Comparison of ENCODE assay signal across 9 cellular contexts in genomic region chr1:206766251-206766856, GRCh38. TPM values are rescaled to one million over a fixed set of nuclear protein-coding genes. Genes with fewer than 3 reads are reported as not detected.
DNase-seq lines count a peak whose midpoint lies in the region; ATAC-seq and TF ChIP-seq lines count a peak whose summit lies in the region.
"Had no signal": no experiment of that assay in that cellular context is flagged by ENCODE, and none has a peak within 500 bp of the region (broad histone marks: within the 10 kb centered on the region; RNA-seq: fewer than 3 reads in every experiment).

No MANE protein-coding gene starts in this region.

- H4K20me1 ChIP-seq in OCI-LY7 (ENCODE audit: insufficient read depth, low read length), result no peaks in the 10 kb centered on the region

- BruUV-seq in OCI-LY7 (replicated peaks; lab: Mats Ljungman, UMichigan), result no TSS peak

- H3K36me3 Mint-ChIP-seq in activated naive CD4-positive, alpha-beta T cell treated with anti-CD3 and anti-CD28 coated beads, Interleukin-2, amount 50 U/mL, for 72 hours, result peaks cover 0 to 8% of the 10 kb centered on the region in 2 donors

- no peak overlapping the region for H2AFZ ChIP-seq in OCI-LY7 (ENCODE audit: low read length)

- POLR2A ChIA-PET in OCI-LY7 (lab: Charles Lee), result interaction anchor here (0.6 to 1.6 kb wide), 4 partner anchors 8 to 52 kb away, joined by 3 to 7 read pairs (median 4); no protein-coding TSS in a partner anchor

- H3K27ac ChIP-seq in OCI-LY7 (ENCODE audit: low read depth, low read length, poor library complexity, severe bottlenecking), result no peak overlapping the region

- H3K36me3 ChIP-seq in OCI-LY7 (ENCODE audit: insufficient read depth, low read length), result no peaks in the 10 kb centered on the region

- H3K4me2 ChIP-seq in OCI-LY7 (ENCODE audit: low read length), result no peak overlapping the region

- intact Hi-C loops in lower leg skin (cut with DNase I; ENCODE audit: low total_unique reads) (no loop called here), OCI-LY7 (cut with micrococcal nuclease; ENCODE audit: unreplicated experiment) (no loop called here)

- H3K4me1 ChIP-seq in OCI-LY7 (ENCODE audit: insufficient read depth, low read length, poor library complexity, severe bottlenecking), result peaks cover 9% of the 10 kb centered on the region

- 67% methylated on average over 8 of the region's 8 CpGs for WGBS in lower leg skin, 2 donors

- H3K9me3 Mint-ChIP-seq in activated naive CD4-positive, alpha-beta T cell treated with anti-CD3 and anti-CD28 coated beads, Interleukin-2, amount 50 U/mL, for 72 hours, result no peaks in the 10 kb centered on the region

- ATAC-seq in GM18520 (IDR thresholded peaks at IDR 0.05; ENCODE audit: unreplicated experiment) (peak; percentile 36), HG03060 (IDR thresholded peaks at IDR 0.05; ENCODE audit: low read depth, unreplicated experiment) (peak; percentile 38), GM19455 (IDR thresholded peaks at IDR 0.05; ENCODE audit: unreplicated experiment) (no peak)
- ATAC-seq in activated naive CD4-positive, alpha-beta T cell treated with anti-CD3 and anti-CD28 coated beads, Interleukin-2, amount 50 U/mL, for 72 hours, result peak; percentile 67 to 88

- H3K9me2 ChIP-seq in OCI-LY7 (ENCODE audit: insufficient read depth, low read length), result no peaks in the 10 kb centered on the region

- TF ChIP-seq CTCF in lower leg skin (IDR thresholded peaks at IDR 0.05) (no peak), OCI-LY7 (conservative IDR thresholded peaks at IDR 0.05; ENCODE audit: low read length) (no peak)

- H3K4me3 ChIP-seq in lower leg skin (ENCODE audit: low read depth, poor library complexity, severe bottlenecking) (no peak overlapping the region), OCI-LY7 (ENCODE audit: low read depth, low read length, poor library complexity, severe bottlenecking) (no peak overlapping the region)

- DNase-seq in SKM-1 treated with dmso at 0.1 percent for 144 hours (lab: John Stamatoyannopoulos, UW; ENCODE audit: unreplicated experiment), result peak; percentile 60
- DNase-seq in activated naive CD4-positive, alpha-beta T cell treated with anti-CD3 and anti-CD28 coated beads, Interleukin-2, amount 50 U/mL, for 72 hours (ENCODE audit: low spot score in 2 of 2), result peak; percentile 52 to 85
- peak; percentile 36 to 88 for DNase-seq in lower leg skin (ENCODE audit: low spot score in 2 of 2)
- DNase-seq in stimulated activated CD8-positive, alpha-beta memory T cell treated with anti-CD3 and anti-CD28 coated beads, Interleukin-7, amount 100 ng/mL, for 24 hours (ENCODE audit: low read depth), result peak; percentile 37
- DNase-seq in OCI-LY7 (ENCODE audit: low spot score), result no peak

- H3K9me3 ChIP-seq in OCI-LY7 (ENCODE audit: low read length), result no peaks in the 10 kb centered on the region

- CTCF ChIA-PET in OCI-LY7 (lab: Charles Lee; ENCODE audit: unreplicated experiment), result no interaction called here

- no peak for TF ChIP-seq POLR2A in lower leg skin (IDR thresholded peaks at IDR 0.05)

- no peaks in the 10 kb centered on the region for H3K79me2 ChIP-seq in OCI-LY7 (ENCODE audit: insufficient read depth, low read depth, low read length)

- H3K27ac Mint-ChIP-seq in activated naive CD4-positive, alpha-beta T cell treated with anti-CD3 and anti-CD28 coated beads, Interleukin-2, amount 50 U/mL, for 72 hours, result peak overlapping the region in 1 of 2 donors; percentile 71

RNA-seq across cellular contexts. Expression of gene IL19, which starts 4.2 kb away (rescaled TPM):
- total RNA-seq in activated naive CD4-positive, alpha-beta T cell treated with anti-CD3 and anti-CD28 coated beads, Interleukin-2, amount 50 U/mL, for 72 hours, result not detected
- total RNA-seq in lower leg skin (not detected), OCI-LY7 (2022) (not detected in 2 replicates)
- not detected in 2 replicates for total RNA-seq in OCI-LY7 (2014; rRNA removed; shearing (Covaris generic))
- total RNA-seq: urinary bladder had no signal

RNA-seq across cellular contexts. Expression of gene IL10, which starts 5.9 kb away (rescaled TPM):
- under 1 TPM in 1 of 2 donors, not detected in 1; 0.29 TPM for total RNA-seq in activated naive CD4-positive, alpha-beta T cell treated with anti-CD3 and anti-CD28 coated beads, Interleukin-2, amount 50 U/mL, for 72 hours
- total RNA-seq in lower leg skin, result under 1 TPM in 2 of 4 donors, not detected in 2; 0.32 to 0.72 TPM
- not detected in 2 replicates for total RNA-seq in OCI-LY7 (2014; rRNA removed; shearing (Covaris generic))
- total RNA-seq in OCI-LY7 (2022), result not detected in 2 replicates
